In the genomic region with DNA sequence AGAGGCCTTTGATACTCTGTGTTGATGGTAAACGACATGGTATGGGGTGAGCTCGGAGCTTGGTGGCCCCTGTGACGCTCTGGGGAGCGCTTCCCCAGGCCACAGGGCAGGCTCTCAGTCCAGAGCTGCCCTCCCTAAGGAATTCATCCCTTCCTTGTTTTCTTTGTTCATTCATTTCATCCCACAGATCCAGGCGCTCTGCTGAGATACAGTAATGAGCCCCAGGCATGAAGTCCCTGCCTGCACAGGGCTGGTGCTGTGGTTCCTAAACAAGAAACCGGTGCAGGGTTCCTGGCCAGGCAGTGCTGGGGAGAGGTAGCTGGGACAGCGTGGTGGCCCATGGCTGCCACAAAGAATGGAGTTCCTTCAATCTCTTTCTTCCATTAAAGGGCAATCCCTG, we compare ENCODE assay signal across 16 cellular contexts. TPM values are rescaled to one million over a fixed set of nuclear protein-coding genes. Genes with fewer than 3 reads are reported as not detected.
DNase-seq lines count a peak whose midpoint lies in the region; ATAC-seq and TF ChIP-seq lines count a peak whose summit lies in the region.
"Had no signal": no experiment of that assay in that cellular context is flagged by ENCODE, and none has a peak within 500 bp of the region (broad histone marks: within the 10 kb centered on the region; RNA-seq: fewer than 3 reads in every experiment).

No MANE protein-coding gene starts in this region.

- POLR2A ChIA-PET in WTC11 (lab: Charles Lee): no interaction called here

- no peaks in the 10 kb centered on the region for H3K9me3 ChIP-seq in right lobe of liver
- no peaks in the 10 kb centered on the region for H3K9me3 ChIP-seq in sigmoid colon
- no peaks in the 10 kb centered on the region for H3K9me3 ChIP-seq in heart right ventricle
- H3K9me3 ChIP-seq: uterus had no signal

- H3K27me3 Mint-ChIP-seq in WTC11 (ENCODE audit: low read depth) (no peaks in the 10 kb centered on the region), progenitor cell of endocrine pancreas (no peaks in the 10 kb centered on the region)
- H3K27me3 Mint-ChIP-seq: activated CD4-positive, alpha-beta memory T cell treated with anti-CD3 and anti-CD28 coated beads, Interleukin-2, amount 10 ng/mL, durations not matched to agents 7 days and 5 days; activated naive CD8-positive, alpha-beta T cell treated with anti-CD3 and anti-CD28 coated beads, Interleukin-2, amount 50 U/mL, for 24 hours had no signal

- H3K4me1 Mint-ChIP-seq in WTC11 (peaks cover 8% of the 10 kb centered on the region), progenitor cell of endocrine pancreas (ENCODE audit: low read depth) (peaks cover 1% of the 10 kb centered on the region)

- H3K4me3 ChIP-seq in right lobe of liver (no peak overlapping the region), sigmoid colon (no peak overlapping the region), heart right ventricle (no peak overlapping the region)
- H3K4me3 ChIP-seq: K562, uterus had no signal

- intact Hi-C loops in right lobe of liver (cut with DNase I): loop anchor here (10.0 kb wide), 1 partner anchor 47 kb away; no protein-coding TSS in a partner anchor
- intact Hi-C loops in sigmoid colon (cut with DNase I): no loop called here
- intact Hi-C loops in heart right ventricle (cut with DNase I): no loop called here

- H3K4me1 ChIP-seq in right lobe of liver (peaks cover 0 to 48% (median 23%) of the 10 kb centered on the region in 4 donors), sigmoid colon (peaks cover 0 to 91% (median 70%) of the 10 kb centered on the region in 4 donors), heart right ventricle (peaks cover 6 to 80% (median 35%) of the 10 kb centered on the region in 9 donors)

- ATAC-seq in WTC11: no peak
- no peak for ATAC-seq in right lobe of liver
- no peak for ATAC-seq in heart right ventricle
- ATAC-seq: activated naive CD8-positive, alpha-beta T cell treated with anti-CD3 and anti-CD28 coated beads, Interleukin-2, amount 50 U/mL, for 24 hours; foreskin keratinocyte; K562 had no signal

- H3K27ac ChIP-seq in right lobe of liver: peak overlapping the region in 2 of 3 donors; percentile 37 to 67
- peak overlapping the region; percentile 52 to 86 (median 75) for H3K27ac ChIP-seq in sigmoid colon
- peak overlapping the region in 2 of 10 donors; percentile 10 to 31 for H3K27ac ChIP-seq in heart right ventricle
- H3K27ac ChIP-seq: foreskin keratinocyte had no signal

- WGBS in right lobe of liver (ENCODE audit: insufficient coverage, low coverage, low lambda C conversion rate, missing lambda C conversion rate): 57% methylated on average over 3 of the region's 7 CpGs
- WGBS in sigmoid colon, 2 donors: 45 to 88% methylated on average over 7 of the region's 7 CpGs
- 87 to 90% methylated on average over 7 of the region's 7 CpGs for WGBS in heart right ventricle, 2 donors

- H3K36me3 Mint-ChIP-seq in WTC11 (no peaks in the 10 kb centered on the region), progenitor cell of endocrine pancreas (ENCODE audit: insufficient read depth) (no peaks in the 10 kb centered on the region)

- TF ChIP-seq EP300 in sigmoid colon (IDR thresholded peaks at IDR 0.05): no peak

- no peak for TF ChIP-seq POLR2A in right lobe of liver (IDR thresholded peaks at IDR 0.05)
- no peak for TF ChIP-seq POLR2A in sigmoid colon (IDR thresholded peaks at IDR 0.05)

- no peaks in the 10 kb centered on the region for H3K27me3 ChIP-seq in right lobe of liver
- H3K27me3 ChIP-seq in sigmoid colon: no peaks in the 10 kb centered on the region
- no peaks in the 10 kb centered on the region for H3K27me3 ChIP-seq in heart right ventricle
- H3K27me3 ChIP-seq: foreskin keratinocyte, uterus had no signal

- CTCF ChIA-PET in WTC11 (lab: Charles Lee): interaction anchor here (1.4 kb wide), 1 partner anchor 231 kb away, joined by 3 read pairs; no protein-coding TSS in a partner anchor

- H3K27ac Mint-ChIP-seq in WTC11 (peak overlapping the region; percentile 60; the same call in 1 of the 2 replicates), progenitor cell of endocrine pancreas (no peak overlapping the region)
- H3K27ac Mint-ChIP-seq: activated CD4-positive, alpha-beta memory T cell treated with anti-CD3 and anti-CD28 coated beads, Interleukin-2, amount 10 ng/mL, durations not matched to agents 7 days and 5 days; activated naive CD8-positive, alpha-beta T cell treated with anti-CD3 and anti-CD28 coated beads, Interleukin-2, amount 50 U/mL, for 24 hours had no signal

- DNase-seq in COLO668 (lab: John Stamatoyannopoulos, UW; ENCODE audit: unreplicated experiment) (peak; percentile 40), WTC11 (ENCODE audit: low spot score) (no peak), right lobe of liver (no peak), sigmoid colon (no peak), C1 segment of cervical spinal cord (lab: John Stamatoyannopoulos, UW) (no peak), heart right ventricle (no peak), nucleus accumbens (lab: John Stamatoyannopoulos, UW) (no peak), progenitor cell of endocrine pancreas (ENCODE audit: low spot score, unreplicated experiment) (no peak)
- DNase-seq: ACHN; activated CD4-positive, alpha-beta memory T cell treated with anti-CD3 and anti-CD28 coated beads, Interleukin-2, amount 10 ng/mL, durations not matched to agents 7 days and 5 days; activated naive CD8-positive, alpha-beta T cell treated with anti-CD3 and anti-CD28 coated beads, Interleukin-2, amount 50 U/mL, for 24 hours; EL; foreskin keratinocyte; NCI-H748 treated with DMSO at 0.1 percent for 48 hours; uterus had no signal

- H3K9me3 Mint-ChIP-seq in WTC11 (no peaks in the 10 kb centered on the region), progenitor cell of endocrine pancreas (ENCODE audit: low read depth) (no peaks in the 10 kb centered on the region)
- H3K9me3 Mint-ChIP-seq: activated CD4-positive, alpha-beta memory T cell treated with anti-CD3 and anti-CD28 coated beads, Interleukin-2, amount 10 ng/mL, durations not matched to agents 7 days and 5 days; activated naive CD8-positive, alpha-beta T cell treated with anti-CD3 and anti-CD28 coated beads, Interleukin-2, amount 50 U/mL, for 24 hours had no signal

- TF ChIP-seq CTCF in WTC11 (IDR thresholded peaks at IDR 0.05) (no peak), right lobe of liver (IDR thresholded peaks at IDR 0.05) (no peak), sigmoid colon (IDR thresholded peaks at IDR 0.05) (no peak), heart right ventricle (IDR thresholded peaks at IDR 0.05) (no peak), progenitor cell of endocrine pancreas (IDR thresholded peaks at IDR 0.05; ENCODE audit: unreplicated experiment) (no peak)

- H3K36me3 ChIP-seq in right lobe of liver: no peaks in the 10 kb centered on the region
- H3K36me3 ChIP-seq in sigmoid colon: no peaks in the 10 kb centered on the region
- H3K36me3 ChIP-seq in heart right ventricle: peaks cover 0 to 51% (median 0%) of the 10 kb centered on the region in 9 donors
- H3K36me3 ChIP-seq: uterus had no signal

- H3K4me3 Mint-ChIP-seq in WTC11: no peak overlapping the region
- H3K4me3 Mint-ChIP-seq in progenitor cell of endocrine pancreas (ENCODE audit: low read depth): no peak overlapping the region
- H3K4me3 Mint-ChIP-seq: activated CD4-positive, alpha-beta memory T cell treated with anti-CD3 and anti-CD28 coated beads, Interleukin-2, amount 10 ng/mL, durations not matched to agents 7 days and 5 days; activated naive CD8-positive, alpha-beta T cell treated with anti-CD3 and anti-CD28 coated beads, Interleukin-2, amount 50 U/mL, for 24 hours had no signal

TF ChIP-seq in WTC11, 78 proteins besides CTCF, POLR2A, EP300 and RAD21 (continues in another document):
- TF ChIP-seq ZNF232 (CRISPR knock-in tag; IDR thresholded peaks at IDR 0.05) (no peak), EMX1 (CRISPR knock-in tag; IDR thresholded peaks at IDR 0.05) (no peak)
- TF ChIP-seq, protein P1, sequence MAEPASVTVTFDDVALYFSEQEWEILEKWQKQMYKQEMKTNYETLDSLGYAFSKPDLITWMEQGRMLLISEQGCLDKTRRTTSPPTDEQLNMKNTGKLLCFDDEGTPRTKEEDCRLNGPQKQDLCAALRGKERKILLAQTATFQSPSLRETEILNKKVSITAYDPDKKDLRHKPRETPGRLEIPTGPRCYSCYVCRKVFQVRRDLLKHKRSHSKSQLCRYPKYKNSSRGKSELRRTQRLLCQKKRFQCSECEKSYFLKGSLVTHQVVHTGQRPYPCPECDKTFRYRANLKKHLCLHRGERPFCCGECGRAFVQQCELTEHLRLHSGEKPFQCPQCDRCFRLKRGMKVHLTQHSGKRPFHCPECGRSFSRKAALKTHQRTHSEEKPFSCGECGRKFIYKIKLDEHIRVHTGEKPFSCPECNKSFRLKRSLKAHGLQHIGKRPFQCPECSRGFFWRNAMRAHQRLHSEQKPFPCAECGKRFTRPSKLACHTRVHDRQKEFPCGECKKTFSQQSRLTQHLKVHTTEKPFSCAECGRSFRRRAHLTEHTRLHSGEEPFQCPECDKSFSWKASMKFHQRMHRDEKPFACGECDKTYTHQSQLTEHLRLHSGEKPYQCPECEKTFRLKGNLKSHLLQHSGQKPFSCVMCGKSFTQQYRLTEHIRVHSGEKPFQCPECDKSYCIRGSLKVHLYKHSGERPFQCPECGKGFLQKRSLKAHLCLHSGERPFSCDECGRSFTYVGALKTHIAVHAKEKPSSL (CRISPR knock-in tag; conservative IDR thresholded peaks at IDR 0.05): no peak

RNA-seq across cellular contexts. Expression of a gene that starts 14.4 kb away (rescaled TPM):
- total RNA-seq in WTC11 (2021) (19.2 to 23.0 TPM (median 21.4 TPM) in 3 replicates), right lobe of liver (100 to 1,000 TPM in 1 of 6 experiments, 10 to 100 TPM in 5; 61.6 to 128 (median 67.5) TPM), sigmoid colon (10 to 100 TPM in 2 of 4 donors, 1 to 10 TPM in 2; 8.2 to 24.1 (median 14.2) TPM), heart right ventricle (10 to 100 TPM in 4 of 10 donors, 1 to 10 TPM in 6; 4.6 to 22.4 (median 7.9) TPM), progenitor cell of endocrine pancreas (23.9 and 24.4 TPM in 2 replicates)
- polyA plus RNA-seq in sigmoid colon (10 to 100 TPM; 13.8 to 36.2 (median 24.7) TPM), heart right ventricle (1 to 10 TPM; 1.9 to 2.1 TPM)

Comparison
In these comparisons a context has a peak if more than half of its experiments do, and no peak if none do; other contexts are left out.
1. intact Hi-C loops: an anchor here in right lobe of liver (10.0 kb wide); none called in sigmoid colon and heart right ventricle.